In genomic region chr5:4373051-4373450, GRCh38 we compare ENCODE assay signal across 17 cellular contexts.
DNase-seq lines count a peak whose midpoint lies in the region; TF ChIP-seq lines count a peak whose summit lies in the region.
"Had no signal": no experiment of that assay in that cellular context is flagged by ENCODE, and none has a peak within 500 bp of the region (broad histone marks: within the 10 kb centered on the region; RNA-seq: fewer than 3 reads in every experiment).

No MANE protein-coding gene starts in this region.

- H3K36me3 ChIP-seq in BLaER1 (no peaks in the 10 kb centered on the region), breast epithelium (no peaks in the 10 kb centered on the region), suprapubic skin (no peaks in the 10 kb centered on the region), osteoblast (ENCODE audit: insufficient read depth, low read length) (no peaks in the 10 kb centered on the region), vagina (no peaks in the 10 kb centered on the region), Caco-2 (ENCODE audit: control insufficient read depth, insufficient read depth, low read length) (no peaks in the 10 kb centered on the region)

- no peaks in the 10 kb centered on the region for H3K36me3 Mint-ChIP-seq in Caco-2 (ENCODE audit: insufficient read depth, unreplicated experiment)
- H3K36me3 Mint-ChIP-seq: CD8-positive, alpha-beta memory T cell; IgD-negative memory B cell had no signal

- H3K27ac ChIP-seq in BLaER1 (no peak overlapping the region), breast epithelium (peak overlapping the region; percentile 67 to 75), suprapubic skin (peak overlapping the region; percentile 72), osteoblast (ENCODE audit: low read depth, low read length) (no peak overlapping the region), vagina (no peak overlapping the region)
- H3K27ac ChIP-seq: 22Rv1, A549 had no signal

- H3K9ac ChIP-seq in BLaER1, result no peak overlapping the region

- H3K9me3 Mint-ChIP-seq in Caco-2 (ENCODE audit: unreplicated experiment), result no peaks in the 10 kb centered on the region
- H3K9me3 Mint-ChIP-seq: H9 had no signal

- H3K79me2 ChIP-seq in osteoblast (ENCODE audit: insufficient read depth, low read length), result no peaks in the 10 kb centered on the region

- CTCF ChIA-PET in Caco-2 (lab: Charles Lee), result no interaction called here

- H3K27ac Mint-ChIP-seq in Caco-2 (ENCODE audit: unreplicated experiment), result no peak overlapping the region
- H3K27ac Mint-ChIP-seq: CD8-positive, alpha-beta memory T cell; H9; IgD-negative memory B cell had no signal

- TF ChIP-seq EP300 in suprapubic skin (IDR thresholded peaks at IDR 0.05), result no peak

- TF ChIP-seq POLR2A in breast epithelium (IDR thresholded peaks at IDR 0.05) (no peak), suprapubic skin (IDR thresholded peaks at IDR 0.05) (no peak), vagina (IDR thresholded peaks at IDR 0.05) (no peak)

- no peaks in the 10 kb centered on the region for H3K4me1 Mint-ChIP-seq in Caco-2 (ENCODE audit: low read depth, unreplicated experiment)
- H3K4me1 Mint-ChIP-seq: CD8-positive, alpha-beta memory T cell; IgD-negative memory B cell had no signal

- H3K27me3 ChIP-seq in BLaER1, result no peaks in the 10 kb centered on the region
- H3K27me3 ChIP-seq in breast epithelium, result no peaks in the 10 kb centered on the region
- no peaks in the 10 kb centered on the region for H3K27me3 ChIP-seq in suprapubic skin
- H3K27me3 ChIP-seq in osteoblast (ENCODE audit: insufficient read depth, low read length), result no peaks in the 10 kb centered on the region
- no peaks in the 10 kb centered on the region for H3K27me3 ChIP-seq in vagina
- no peaks in the 10 kb centered on the region for H3K27me3 ChIP-seq in Caco-2 (replicated peaks; ENCODE audit: control insufficient read depth, insufficient read depth, low read length)

- no peak overlapping the region for H2AFZ ChIP-seq in osteoblast (ENCODE audit: low read length)

- H3K4me3 ChIP-seq in BLaER1 (no peak overlapping the region), breast epithelium (no peak overlapping the region), suprapubic skin (no peak overlapping the region), osteoblast (ENCODE audit: insufficient read depth, low read length) (no peak overlapping the region), vagina (no peak overlapping the region), Caco-2 (ENCODE audit: low read depth, low read length) (no peak overlapping the region)
- H3K4me3 ChIP-seq: A549, GM12878 had no signal

- intact Hi-C loops in breast epithelium (cut with DNase I; ENCODE audit: low total_unique reads) (no loop called here), vagina (cut with DNase I) (no loop called here), Caco-2 (cut with micrococcal nuclease; ENCODE audit: unreplicated experiment) (no loop called here)

- TF ChIP-seq CTCF in breast epithelium (IDR thresholded peaks at IDR 0.05) (no peak), suprapubic skin (IDR thresholded peaks at IDR 0.05) (no peak), osteoblast (IDR thresholded peaks at IDR 0.05; ENCODE audit: extremely low read depth, low read depth, low read length) (no peak), vagina (IDR thresholded peaks at IDR 0.05) (no peak), Caco-2 (IDR thresholded peaks at IDR 0.05; ENCODE audit: insufficient read depth in 1 of 2, low read depth in 1 of 2, low read length in 1 of 2, severe bottlenecking in 1 of 2, unreplicated experiment in 1 of 2) (no peak)

- H3K27me3 Mint-ChIP-seq in Caco-2 (ENCODE audit: insufficient read depth, unreplicated experiment), result peaks cover 5% of the 10 kb centered on the region
- H3K27me3 Mint-ChIP-seq: CD8-positive, alpha-beta memory T cell; IgD-negative memory B cell had no signal

- H3K4me2 ChIP-seq in BLaER1, result peak overlapping the region; percentile 91
- H3K4me2 ChIP-seq in osteoblast (ENCODE audit: insufficient read depth, low read length), result no peak overlapping the region
- H3K4me2 ChIP-seq: A549 had no signal

- no TSS peak for BruUV-seq in Caco-2 (replicated peaks; lab: Mats Ljungman, UMichigan)

- 65% methylated on average over 2 of the region's 2 CpGs for WGBS in suprapubic skin

- H3K4me1 ChIP-seq in BLaER1 (peaks cover 96% of the 10 kb centered on the region), breast epithelium (no peaks in the 10 kb centered on the region), suprapubic skin (peaks cover 7% of the 10 kb centered on the region), osteoblast (ENCODE audit: insufficient read depth, low read length) (no peaks in the 10 kb centered on the region), vagina (no peaks in the 10 kb centered on the region), Caco-2 (no peaks in the 10 kb centered on the region)
- H3K4me1 ChIP-seq: A549 had no signal

- POLR2A ChIA-PET in Caco-2 (lab: Charles Lee), result no interaction called here

- no peaks in the 10 kb centered on the region for H3K9me3 ChIP-seq in BLaER1
- no peaks in the 10 kb centered on the region for H3K9me3 ChIP-seq in breast epithelium
- H3K9me3 ChIP-seq in suprapubic skin, result no peaks in the 10 kb centered on the region
- peaks cover 5% of the 10 kb centered on the region for H3K9me3 ChIP-seq in osteoblast (ENCODE audit: low read depth, low read length)
- no peaks in the 10 kb centered on the region for H3K9me3 ChIP-seq in vagina
- no peaks in the 10 kb centered on the region for H3K9me3 ChIP-seq in Caco-2
- H3K9me3 ChIP-seq: A549 had no signal

- no peaks in the 10 kb centered on the region for H4K20me1 ChIP-seq in BLaER1
- no peaks in the 10 kb centered on the region for H4K20me1 ChIP-seq in osteoblast (ENCODE audit: insufficient read depth, low read length)

- no peak overlapping the region for H3K4me3 Mint-ChIP-seq in Caco-2 (ENCODE audit: unreplicated experiment)
- H3K4me3 Mint-ChIP-seq: CD8-positive, alpha-beta memory T cell; H9; IgD-negative memory B cell had no signal

- DNase-seq in HT1080 (ENCODE audit: low read depth), result peak; percentile 17
- DNase-seq in breast epithelium (ENCODE audit: low spot score in 2 of 2), result peak in 1 of 2 donors; percentile 53
- no peak for DNase-seq in suprapubic skin (ENCODE audit: low spot score in 2 of 2)
- no peak for DNase-seq in osteoblast (ENCODE audit: insufficient read length, low spot score, missing footprints)
- DNase-seq in vagina (ENCODE audit: extremely low spot score in 2 of 2), result no peak
- DNase-seq in Caco-2, result no peak
- DNase-seq: AML-193; CD8-positive, alpha-beta memory T cell; DMS153; DMS79 treated with DMSO at 0.1 percent for 48 hours; EL; H9 had no signal

Comparison
In these comparisons a context has a peak if more than half of its experiments do, and no peak if none do; other contexts are left out.
1. H3K27ac ChIP-seq: peak in breast epithelium (2 of 2) and suprapubic skin (single experiment); none in BLaER1 (single experiment), osteoblast (single experiment) and vagina (single experiment).